8 cellular contexts compared by ENCODE assay signal in genomic region chr3:101676765-101677435, GRCh38. TPM values are rescaled to one million over a fixed set of nuclear protein-coding genes. Genes with fewer than 3 reads are reported as not detected.
DNase-seq lines count a peak whose midpoint lies in the region; ATAC-seq, FAIRE-seq and TF ChIP-seq lines count a peak whose summit lies in the region.

A gene with protein sequence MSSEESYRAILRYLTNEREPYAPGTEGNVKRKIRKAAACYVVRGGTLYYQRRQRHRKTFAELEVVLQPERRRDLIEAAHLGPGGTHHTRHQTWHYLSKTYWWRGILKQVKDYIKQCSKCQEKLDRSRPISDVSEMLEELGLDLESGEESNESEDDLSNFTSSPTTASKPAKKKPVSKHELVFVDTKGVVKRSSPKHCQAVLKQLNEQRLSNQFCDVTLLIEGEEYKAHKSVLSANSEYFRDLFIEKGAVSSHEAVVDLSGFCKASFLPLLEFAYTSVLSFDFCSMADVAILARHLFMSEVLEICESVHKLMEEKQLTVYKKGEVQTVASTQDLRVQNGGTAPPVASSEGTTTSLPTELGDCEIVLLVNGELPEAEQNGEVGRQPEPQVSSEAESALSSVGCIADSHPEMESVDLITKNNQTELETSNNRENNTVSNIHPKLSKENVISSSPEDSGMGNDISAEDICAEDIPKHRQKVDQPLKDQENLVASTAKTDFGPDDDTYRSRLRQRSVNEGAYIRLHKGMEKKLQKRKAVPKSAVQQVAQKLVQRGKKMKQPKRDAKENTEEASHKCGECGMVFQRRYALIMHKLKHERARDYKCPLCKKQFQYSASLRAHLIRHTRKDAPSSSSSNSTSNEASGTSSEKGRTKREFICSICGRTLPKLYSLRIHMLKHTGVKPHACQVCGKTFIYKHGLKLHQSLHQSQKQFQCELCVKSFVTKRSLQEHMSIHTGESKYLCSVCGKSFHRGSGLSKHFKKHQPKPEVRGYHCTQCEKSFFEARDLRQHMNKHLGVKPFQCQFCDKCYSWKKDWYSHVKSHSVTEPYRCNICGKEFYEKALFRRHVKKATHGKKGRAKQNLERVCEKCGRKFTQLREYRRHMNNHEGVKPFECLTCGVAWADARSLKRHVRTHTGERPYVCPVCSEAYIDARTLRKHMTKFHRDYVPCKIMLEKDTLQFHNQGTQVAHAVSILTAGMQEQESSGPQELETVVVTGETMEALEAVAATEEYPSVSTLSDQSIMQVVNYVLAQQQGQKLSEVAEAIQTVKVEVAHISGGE (minus strand): TSS chr3:101677132. CDS start chr3:101676914, 218 bp downstream.

- H3K27me3 ChIP-seq in H1 (replicated peaks in 1 of 4; ENCODE audit: control insufficient read depth in 3 of 4, extremely low read depth in 1 of 4, insufficient read depth in 3 of 4, low read length in 3 of 4) = no peaks in the 10 kb centered on the region

- H3K9me3 ChIP-seq in H1 (ENCODE audit: insufficient read depth in 2 of 2, low read depth in 1 of 2, low read length in 1 of 2) (no peaks in the 10 kb centered on the region), mesodermal cell (ENCODE audit: control insufficient read depth, low read length) (no peaks in the 10 kb centered on the region)

- H2BK120ac ChIP-seq in H1 (replicated peaks; ENCODE audit: low read depth, low read length) = no peak within 1 kb of the TSS

- H4K91ac ChIP-seq in H1 (replicated peaks; ENCODE audit: insufficient read length, low read length) = peak within 1 kb of the TSS; percentile 65

- POLR2A ChIA-PET in H1 (lab: Charles Lee; ENCODE audit: partially characterized antibody) = interaction anchor here (0.7 to 18.4 kb wide), 23 partner anchors 9 to 405 kb away, joined by 3 to 308 read pairs (median 4); partner anchors contain the start of genes CEP97, NFKBIZ, PCNP and RPL24

- H3K4ac ChIP-seq in H1 (replicated peaks; ENCODE audit: insufficient read length, low read depth, low read length) = no peak within 1 kb of the TSS

- peak within 1 kb of the TSS; percentile 55; the same call in 1 of the 2 replicates for H2BK12ac ChIP-seq in H1 (ENCODE audit: low read depth, low read length)

- H4K5ac ChIP-seq in H1 (ENCODE audit: insufficient read length, low read depth, low read length) = peak within 1 kb of the TSS; percentile 90

- peak within 1 kb of the TSS; percentile 67 to 76 for H3K4me2 ChIP-seq in H1 (ENCODE audit: insufficient read depth in 1 of 2, low read depth in 2 of 2, low read length in 2 of 2)

- H3K27ac ChIP-seq in H1 (ENCODE audit: low read depth, low read length) (peak within 1 kb of the TSS; percentile 77), mesodermal cell (ENCODE audit: low read depth, low read length, severe bottlenecking) (peak within 1 kb of the TSS; percentile 95)

- H2BK5ac ChIP-seq in H1 (ENCODE audit: low read depth, low read length) = peak within 1 kb of the TSS; percentile 93

- peak in 1 of 2 experiments; percentile 62; a peak in 1 of 3 replicates for TF ChIP-seq POLR2A in H1 (IDR thresholded peaks at IDR 0.05; ENCODE audit: control extremely low read depth in 1 of 2, low read depth in 2 of 2, low read length in 2 of 2)

- no peak within 1 kb of the TSS for H3K14ac ChIP-seq in H1 (ENCODE audit: insufficient read length)

- ATAC-seq in GM19395 (IDR thresholded peaks at IDR 0.05; ENCODE audit: unreplicated experiment) (peak; percentile 79), HG03575 (IDR thresholded peaks at IDR 0.05; ENCODE audit: extremely low read depth, insufficient number of reproducible peaks, low FRiP score, unreplicated experiment) (peak; percentile 83)

- peak; percentile 99 for FAIRE-seq in H1 (lab: Jason Lieb, UNC)

- H2BK15ac ChIP-seq in H1 (ENCODE audit: low read length) = no peak within 1 kb of the TSS

- H3K4me1 ChIP-seq in H1 (replicated peaks in 1 of 4; ENCODE audit: control insufficient read depth in 3 of 4, insufficient read depth in 4 of 4, low read length in 3 of 4) (no peaks in the 10 kb centered on the region; a peak in 2 of 7 replicates), mesodermal cell (ENCODE audit: control insufficient read depth, insufficient read depth, low read length, poor library complexity, severe bottlenecking) (no peaks in the 10 kb centered on the region)

- H3K18ac ChIP-seq in H1 (ENCODE audit: extremely low read depth, low read length) = peak within 1 kb of the TSS; percentile 71

- H4K8ac ChIP-seq in H1 (ENCODE audit: extremely low read depth, insufficient read depth, low read length) = peak within 1 kb of the TSS; percentile 96

- H3K23ac ChIP-seq in H1 (ENCODE audit: insufficient read length) = no peak within 1 kb of the TSS

- peak within 1 kb of the TSS; percentile 74 for H3K56ac ChIP-seq in H1 (replicated peaks; ENCODE audit: insufficient read length, low read depth, low read length)

- H3K23me2 ChIP-seq in H1 (ENCODE audit: low read depth, low read length) = peaks cover 2% of the 10 kb centered on the region; the same call in 1 of the 2 replicates

- peaks cover 3% of the 10 kb centered on the region for H3K79me1 ChIP-seq in H1 (ENCODE audit: low read depth, low read length)

- peaks cover 5 to 18% of the 10 kb centered on the region in 2 experiments for H4K20me1 ChIP-seq in H1 (replicated peaks in 1 of 2; ENCODE audit: control insufficient read depth in 1 of 2, insufficient read depth in 2 of 2, low read length in 2 of 2)

- H3K36me3 ChIP-seq in H1 (ENCODE audit: control insufficient read depth in 2 of 4, insufficient read depth in 4 of 4, low read length in 3 of 4) (peaks cover 12 to 25% (median 20%) of the 10 kb centered on the region in 4 experiments), mesodermal cell (ENCODE audit: control insufficient read depth, insufficient read depth, low read length) (peaks cover 24% of the 10 kb centered on the region)

- peaks cover 0 to 38% of the 10 kb centered on the region in 2 experiments; a peak in 3 of 4 replicates for H3K79me2 ChIP-seq in H1 (ENCODE audit: control insufficient read depth in 1 of 2, insufficient read depth in 2 of 2, low read length in 2 of 2)

- H2AFZ ChIP-seq in H1 (ENCODE audit: low read length) = peak within 1 kb of the TSS; percentile 70

- H3K9ac ChIP-seq in H1 (replicated peaks in 1 of 4; ENCODE audit: extremely low read depth in 1 of 4, low read depth in 3 of 4, low read length in 3 of 4) = peak within 1 kb of the TSS; percentile 71 to 95 (median 88)

- 1% methylated on average over 57 of the region's 57 CpGs; no CpG with 5 or more reads in 1 of the 2 experiments for WGBS in H1 (ENCODE audit: extremely low coverage in 1 of 2, insufficient coverage in 1 of 2, insufficient read length in 1 of 2, insufficient replicate concordance in 2 of 2, low coverage in 1 of 2, low lambda C conversion rate in 2 of 2, missing lambda C conversion rate in 1 of 2), 2 experiments
- WGBS in mesodermal cell (ENCODE audit: insufficient coverage in 2 of 2), 2 experiments = 0% methylated on average over 49 to 51 of the region's 57 CpGs

- TF ChIP-seq EP300 in H1 (IDR thresholded peaks at IDR 0.05; ENCODE audit: borderline replicate concordance in 1 of 2, low read depth in 2 of 2, low read length in 2 of 2) = no peak

- no peak within 1 kb of the TSS for H2BK20ac ChIP-seq in H1 (ENCODE audit: low read length)

- CTCF ChIA-PET in H1 (lab: Charles Lee; ENCODE audit: partially characterized antibody) = interaction anchor here (1.1 to 4.6 kb wide), 13 partner anchors 9 to 164 kb away, joined by 3 to 29 read pairs (median 7); partner anchors contain the start of genes PCNP, RPL24 and TRMT10C

- DNase-seq in AG10803 (ENCODE audit: low read depth) = peak; percentile 100
- peak; percentile 100 for DNase-seq in activated CD4-positive, alpha-beta T cell treated with anti-CD3 and anti-CD28 coated beads, Interleukin-2, amount 50 U/mL, for 4 hours
- DNase-seq in H1 (ENCODE audit: low read depth in 1 of 2, low spot score in 2 of 2) = peak; percentile 99 to 100
- peak; percentile 98 to 100 for DNase-seq in stimulated activated CD8-positive, alpha-beta memory T cell treated with anti-CD3 and anti-CD28 coated beads, Interleukin-2, amount 100 ng/mL, for 48 hours (ENCODE audit: low read depth in 2 of 2)
- DNase-seq in NCI-H748 (lab: John Stamatoyannopoulos, UW; ENCODE audit: unreplicated experiment) = no peak

- no peak within 1 kb of the TSS for H2AK5ac ChIP-seq in H1 (ENCODE audit: low read depth, low read length)

- TF ChIP-seq RAD21 in H1 (IDR thresholded peaks at IDR 0.05 in 1 of 2, conservative IDR thresholded peaks at IDR 0.05 in 1 of 2; ENCODE audit: low read depth in 2 of 2, low read length in 2 of 2) = peak; percentile 48 to 56

- peak; percentile 80 for TF ChIP-seq CTCF in AG10803 (conservative IDR thresholded peaks at IDR 0.05; ENCODE audit: low read length)
- TF ChIP-seq CTCF in H1 (IDR thresholded peaks at IDR 0.05; ENCODE audit: control extremely low read depth in 1 of 3, insufficient read depth in 1 of 3, low read depth in 1 of 3, low read length in 3 of 3) = peak; percentile 41 to 71 (median 43)

- H3K4me3 ChIP-seq in AG10803 (ENCODE audit: low read length) (peak within 1 kb of the TSS; percentile 95), H1 (ENCODE audit: extremely low read depth in 1 of 4, insufficient read depth in 2 of 4, low read depth in 3 of 4, low read length in 4 of 4) (peak within 1 kb of the TSS; percentile 72 to 98 (median 85)), mesodermal cell (ENCODE audit: extremely low read depth, insufficient read depth, low read length, poor library complexity, severe bottlenecking) (peak within 1 kb of the TSS; percentile 94)

TF ChIP-seq in H1, 55 proteins besides CTCF, POLR2A, EP300 and RAD21 (continues in another document):
- peak; percentile 44 to 91; a peak in 2 of 4 replicates for TF ChIP-seq SIN3A (conservative IDR thresholded peaks at IDR 0.05 in 1 of 2, IDR thresholded peaks at IDR 0.05 in 1 of 2; ENCODE audit: low read depth in 1 of 2, low read length in 2 of 2)
- no peak for TF ChIP-seq EZH2 (IDR thresholded peaks at IDR 0.05; ENCODE audit: low read depth, low read length, severe bottlenecking)
- TF ChIP-seq SP1 (IDR thresholded peaks at IDR 0.05; ENCODE audit: low read depth, low read length) = peak; percentile 86; the same call in 1 of the 2 replicates
- TF ChIP-seq GTF2F1 (IDR thresholded peaks at IDR 0.05; ENCODE audit: borderline replicate concordance, low read depth, low read length) = no peak

RNA-seq across cellular contexts. Expression of the gene that starts here (rescaled TPM):
- total RNA-seq in H1 (2021; fragmentation: NEBNext Ultra II Directional; extraction: Animal tissue kit (Norgen Biotek cat#: 25700)) = 14.0 and 14.3 TPM in 2 replicates
- polyA plus RNA-seq in H1 (2011; rRNA removed) = 2.7 and 3.0 TPM in 2 replicates
- 4.9 TPM for polyA plus RNA-seq in H1 (2011; cell fraction: cytosol; rRNA removed)
- polyA plus RNA-seq in H1 (2011; cell fraction: nucleus; rRNA removed) = 4.0 TPM
- polyA plus RNA-seq in H1 (2012, experiment 1 of 2) = 4.6 to 10.1 TPM (median 5.8 TPM) in 4 replicates
- 0.52 TPM for polyA plus RNA-seq in H1 (2012, experiment 2 of 2)
- polyA plus RNA-seq in H1 (2013, experiment 1 of 2) = 7.0 TPM
- 6.1 TPM for polyA plus RNA-seq in H1 (2013, experiment 2 of 2)
- polyA minus RNA-seq in H1 (2011; rRNA and poly(A)+ RNA removed) = 9.8 and 15.0 TPM in 2 replicates
- 15.0 TPM for polyA minus RNA-seq in H1 (2011; cell fraction: cytosol; rRNA and poly(A)+ RNA removed)
- 20.7 TPM for polyA minus RNA-seq in H1 (2011; cell fraction: nucleus; rRNA and poly(A)+ RNA removed)
- 13.3 TPM for polyA plus RNA-seq in mesodermal cell (2013, experiment 1 of 2)
- 14.7 TPM for polyA plus RNA-seq in mesodermal cell (2013, experiment 2 of 2)
